Comparison of ENCODE assay signal across 13 cellular contexts in genomic region chr3:100060685-100061484, GRCh38. TPM values are rescaled to one million over a fixed set of nuclear protein-coding genes. Genes with fewer than 3 reads are reported as not detected.
DNase-seq lines count a peak whose midpoint lies in the region; ATAC-seq, FAIRE-seq and TF ChIP-seq lines count a peak whose summit lies in the region.
"Had no signal": no experiment of that assay in that cellular context is flagged by ENCODE, and none has a peak within 500 bp of the region (broad histone marks: within the 10 kb centered on the region; RNA-seq: fewer than 3 reads in every experiment).

No MANE protein-coding gene starts in this region.

- H3K18ac ChIP-seq in IMR-90 (ENCODE audit: low read depth, low read length) (peak overlapping the region; percentile 63; the same call in 1 of the 2 replicates), mesendoderm (ENCODE audit: low read length) (no peak overlapping the region)

- H4K8ac ChIP-seq in IMR-90 (ENCODE audit: low read depth in 2 of 2, low read length in 2 of 2) = peak overlapping the region in 1 of 2 experiments; percentile 24; a peak in 1 of 4 replicates
- H4K8ac ChIP-seq in mesendoderm (ENCODE audit: low read depth, low read length) = no peak overlapping the region

- no peak overlapping the region; the same call in 1 of the 2 replicates for H3K4me2 ChIP-seq in IMR-90 (ENCODE audit: low read depth, low read length)
- no peak overlapping the region for H3K4me2 ChIP-seq in mesendoderm (ENCODE audit: low read length)

- no peaks in the 10 kb centered on the region for H3K27me3 Mint-ChIP-seq in CD8-positive, alpha-beta T cell (ENCODE audit: low read depth)
- no peaks in the 10 kb centered on the region for H3K27me3 Mint-ChIP-seq in activated T-helper 1 cell treated with anti-CD3 and anti-CD28 coated beads, Interleukin-12 subunit alpha, Interleukin-12 subunit beta, Interleukin-2, Interleukin-4 antibody, amounts not matched to agents 30 ng/mL and 10 ng/mL and 1 ng/mL, durations not matched to agents 14 hours and 24 hours and 36 hours (ENCODE audit: insufficient read depth)

- H3K36me3 ChIP-seq in CD8-positive, alpha-beta T cell (ENCODE audit: insufficient read depth, low read length) = no peaks in the 10 kb centered on the region
- no peaks in the 10 kb centered on the region for H3K36me3 ChIP-seq in IMR-90 (ENCODE audit: control insufficient read depth, insufficient read depth, low read length)
- no peaks in the 10 kb centered on the region for H3K36me3 ChIP-seq in mesendoderm (ENCODE audit: control insufficient read depth, insufficient read depth, low read length)

- H3K9me1 ChIP-seq in IMR-90 (ENCODE audit: insufficient read depth, low read length) = peaks cover 3% of the 10 kb centered on the region; the same call in 1 of the 2 replicates

- H3K79me2 ChIP-seq in mesendoderm (ENCODE audit: control insufficient read depth, insufficient read depth, low read length) = no peaks in the 10 kb centered on the region

- H3K9ac ChIP-seq in IMR-90 (ENCODE audit: low read depth, low read length) (no peak overlapping the region), mesendoderm (ENCODE audit: low read length) (no peak overlapping the region)

- peak overlapping the region; percentile 67 for H3K4ac ChIP-seq in IMR-90 (ENCODE audit: low read depth, low read length)
- H3K4ac ChIP-seq in mesendoderm (ENCODE audit: low read depth, low read length) = no peak overlapping the region

- H2AK9ac ChIP-seq in IMR-90 (replicated peaks; ENCODE audit: low read depth, low read length, poor library complexity) = no peak overlapping the region

- dilution Hi-C loops in IMR-90 (cut with HindIII; ENCODE audit: low sequenced_read_pairs, unreplicated experiment) = no loop called here

- no peak overlapping the region for H3K4me3 Mint-ChIP-seq in CD8-positive, alpha-beta T cell
- H3K4me3 Mint-ChIP-seq in activated T-helper 1 cell treated with anti-CD3 and anti-CD28 coated beads, Interleukin-12 subunit alpha, Interleukin-12 subunit beta, Interleukin-2, Interleukin-4 antibody, amounts not matched to agents 30 ng/mL and 10 ng/mL and 1 ng/mL, durations not matched to agents 14 hours and 24 hours and 36 hours = no peak overlapping the region

- TF ChIP-seq RAD21 in IMR-90 (IDR thresholded peaks at IDR 0.05; ENCODE audit: low read length) = no peak

- no peak overlapping the region; the same call in 2 of the 3 replicates for H2BK15ac ChIP-seq in IMR-90 (ENCODE audit: low read depth, low read length)
- H2BK15ac ChIP-seq in mesendoderm (replicated peaks; ENCODE audit: low read depth) = no peak overlapping the region

- CTCF ChIA-PET in CD8-positive, alpha-beta T cell (lab: Charles Lee) = interaction anchor here (5.0 kb wide), 1 partner anchor 8 kb away, joined by 26 read pairs; no protein-coding TSS in a partner anchor
- CTCF ChIA-PET in IMR-90 (lab: Yijun Ruan, JAX) = no interaction called here
- CTCF ChIA-PET in HEK293T (lab: Yijun Ruan, JAX) = interaction anchor here (0.6 kb wide), 1 partner anchor 228 kb away, joined by 3 read pairs; no protein-coding TSS in a partner anchor

- no peak for DNase-seq in CD8-positive, alpha-beta T cell
- DNase-seq in GM19239 (ENCODE audit: insufficient read length, low spot score) (no peak), IMR-90 (no peak), mesendoderm (no peak), HEK293T (ENCODE audit: extremely low spot score) (no peak), dedifferentiated amniotic fluid mesenchymal stem cell (ENCODE audit: extremely low spot score) (no peak), cerebellar cortex (ENCODE audit: low spot score) (no peak)
- DNase-seq in activated T-helper 1 cell treated with anti-CD3 and anti-CD28 coated beads, Interleukin-12 subunit alpha, Interleukin-12 subunit beta, Interleukin-2, Interleukin-4 antibody, amounts not matched to agents 30 ng/mL and 10 ng/mL and 1 ng/mL, durations not matched to agents 14 hours and 24 hours and 36 hours (ENCODE audit: low spot score) = no peak
- DNase-seq: activated effector memory CD4-positive, alpha-beta T cell treated with Interleukin-2 at 50 U/mL for 16 hours; C1 segment of cervical spinal cord; NCI-H446 treated with DMSO at 0.1 percent for 48 hours; SHP77; substantia nigra had no signal

- peak overlapping the region; percentile 14 for H3K27ac Mint-ChIP-seq in CD8-positive, alpha-beta T cell
- peak overlapping the region; percentile 35 for H3K27ac Mint-ChIP-seq in activated T-helper 1 cell treated with anti-CD3 and anti-CD28 coated beads, Interleukin-12 subunit alpha, Interleukin-12 subunit beta, Interleukin-2, Interleukin-4 antibody, amounts not matched to agents 30 ng/mL and 10 ng/mL and 1 ng/mL, durations not matched to agents 14 hours and 24 hours and 36 hours

- H3K23ac ChIP-seq in IMR-90 (ENCODE audit: low read depth, low read length) (no peak overlapping the region), mesendoderm (ENCODE audit: low read length) (no peak overlapping the region)

- no peaks in the 10 kb centered on the region for H3K9me3 Mint-ChIP-seq in CD8-positive, alpha-beta T cell
- no peaks in the 10 kb centered on the region for H3K9me3 Mint-ChIP-seq in activated T-helper 1 cell treated with anti-CD3 and anti-CD28 coated beads, Interleukin-12 subunit alpha, Interleukin-12 subunit beta, Interleukin-2, Interleukin-4 antibody, amounts not matched to agents 30 ng/mL and 10 ng/mL and 1 ng/mL, durations not matched to agents 14 hours and 24 hours and 36 hours

- H3K14ac ChIP-seq in IMR-90 (replicated peaks; ENCODE audit: low read depth, low read length) = no peak overlapping the region; the same call in 1 of the 2 replicates

- no peak overlapping the region for H3K27ac ChIP-seq in CD8-positive, alpha-beta T cell (ENCODE audit: low read depth, low read length)
- H3K27ac ChIP-seq in IMR-90 (ENCODE audit: insufficient read depth, low read length) (no peak overlapping the region), mesendoderm (ENCODE audit: low read depth, low read length) (no peak overlapping the region)

- peaks cover 4% of the 10 kb centered on the region for H3K4me1 Mint-ChIP-seq in CD8-positive, alpha-beta T cell (ENCODE audit: low read depth)
- peaks cover 6% of the 10 kb centered on the region for H3K4me1 Mint-ChIP-seq in activated T-helper 1 cell treated with anti-CD3 and anti-CD28 coated beads, Interleukin-12 subunit alpha, Interleukin-12 subunit beta, Interleukin-2, Interleukin-4 antibody, amounts not matched to agents 30 ng/mL and 10 ng/mL and 1 ng/mL, durations not matched to agents 14 hours and 24 hours and 36 hours (ENCODE audit: low read depth)

- TF ChIP-seq POLR2A in IMR-90 (IDR thresholded peaks at IDR 0.05; ENCODE audit: low read depth, low read length) = no peak

- H4K91ac ChIP-seq in IMR-90 (ENCODE audit: insufficient read depth, low read depth, low read length) = peak overlapping the region; percentile 14; the same call in 1 of the 2 replicates

- H2BK120ac ChIP-seq in IMR-90 (ENCODE audit: low read depth, low read length) (no peak overlapping the region; the same call in 1 of the 2 replicates), mesendoderm (ENCODE audit: low read depth, low read length) (no peak overlapping the region)

- intact Hi-C loops in CD8-positive, alpha-beta T cell (cut with DNase I, micrococcal nuclease) = loop anchor here in 1 of 2 experiments (10.0 kb wide), 1 partner anchor 226 kb away; no protein-coding TSS in a partner anchor
- intact Hi-C loops in IMR-90 (cut with micrococcal nuclease) = no loop called here
- intact Hi-C loops in activated T-helper 1 cell treated with anti-CD3 and anti-CD28 coated beads, Interleukin-12 subunit alpha, Interleukin-12 subunit beta, Interleukin-2, Interleukin-4 antibody, amounts not matched to agents 30 ng/mL and 10 ng/mL and 1 ng/mL, durations not matched to agents 14 hours and 24 hours and 36 hours (cut with micrococcal nuclease) = no loop called here

- no peaks in the 10 kb centered on the region for H3K27me3 ChIP-seq in CD8-positive, alpha-beta T cell (ENCODE audit: insufficient read depth, low read length)
- no peaks in the 10 kb centered on the region for H3K27me3 ChIP-seq in IMR-90 (ENCODE audit: control insufficient read depth, insufficient read depth, low read length)
- H3K27me3 ChIP-seq in mesendoderm (ENCODE audit: insufficient read depth, low read length, poor library complexity) = no peaks in the 10 kb centered on the region

- ATAC-seq in CD8-positive, alpha-beta T cell = no peak
- ATAC-seq in IMR-90 (ENCODE audit: low read depth) = no peak

- H2AK5ac ChIP-seq in IMR-90 (ENCODE audit: low read depth, low read length) = peak overlapping the region; percentile 70; the same call in 1 of the 2 replicates
- no peak overlapping the region for H2AK5ac ChIP-seq in mesendoderm (ENCODE audit: low read length)

- H3K4me3 ChIP-seq in CD8-positive, alpha-beta T cell (ENCODE audit: low read depth, low read length) = no peak overlapping the region
- H3K4me3 ChIP-seq in IMR-90 (ENCODE audit: insufficient read depth, low read depth, low read length) = no peak overlapping the region
- H3K4me3 ChIP-seq in mesendoderm (ENCODE audit: low read length) = no peak overlapping the region

- no peak overlapping the region for H3K56ac ChIP-seq in IMR-90 (ENCODE audit: extremely low read depth, insufficient read depth, low read length)
- no peak overlapping the region for H3K56ac ChIP-seq in mesendoderm (ENCODE audit: low read length)

- H3K36me3 Mint-ChIP-seq in CD8-positive, alpha-beta T cell = no peaks in the 10 kb centered on the region
- no peaks in the 10 kb centered on the region for H3K36me3 Mint-ChIP-seq in activated T-helper 1 cell treated with anti-CD3 and anti-CD28 coated beads, Interleukin-12 subunit alpha, Interleukin-12 subunit beta, Interleukin-2, Interleukin-4 antibody, amounts not matched to agents 30 ng/mL and 10 ng/mL and 1 ng/mL, durations not matched to agents 14 hours and 24 hours and 36 hours (ENCODE audit: low read depth)

- WGBS in IMR-90 (ENCODE audit: extremely low coverage in 2 of 2, insufficient read length in 1 of 2), 2 experiments = no CpG with 5 or more reads among the region's 7 CpGs
- WGBS in mesendoderm (ENCODE audit: extremely low coverage, insufficient coverage, low lambda C conversion rate) = no CpG with 5 or more reads among the region's 7 CpGs

- H4K5ac ChIP-seq in IMR-90 (ENCODE audit: low read depth, low read length) (peak overlapping the region; percentile 44), mesendoderm (ENCODE audit: low read length) (no peak overlapping the region)

- POLR2A ChIA-PET in CD8-positive, alpha-beta T cell (lab: Charles Lee) = no interaction called here
- POLR2A ChIA-PET in IMR-90 (lab: Charles Lee; ENCODE audit: unreplicated experiment) = no interaction called here
- POLR2A ChIA-PET in HEK293T (lab: Yijun Ruan, JAX) = interaction anchor here (0.6 kb wide), 1 partner anchor 424 kb away, joined by 3 read pairs; no protein-coding TSS in a partner anchor

- peak overlapping the region; percentile 18 for H2BK20ac ChIP-seq in IMR-90 (ENCODE audit: low read depth, low read length)

- peaks cover 6% of the 10 kb centered on the region for H3K4me1 ChIP-seq in CD8-positive, alpha-beta T cell (ENCODE audit: insufficient read depth, low read length)
- H3K4me1 ChIP-seq in IMR-90 (ENCODE audit: control insufficient read depth, insufficient read depth, low read length) (peaks cover 15% of the 10 kb centered on the region), mesendoderm (ENCODE audit: control insufficient read depth, low read depth, low read length) (no peaks in the 10 kb centered on the region)

- FAIRE-seq in GM19239 (lab: Jason Lieb, UNC) = peak; percentile 23

- H2AFZ ChIP-seq in IMR-90 (replicated peaks; ENCODE audit: low read length, poor library complexity) = no peak overlapping the region

- H2BK5ac ChIP-seq in IMR-90 (ENCODE audit: low read depth, low read length, poor library complexity, severe bottlenecking) (no peak overlapping the region), mesendoderm (ENCODE audit: low read length) (no peak overlapping the region)

- in situ Hi-C loops in IMR-90 (cut with MboI; ENCODE audit: low sequenced_read_pairs) = loop anchor here (10.0 to 25.0 kb wide), 3 partner anchors 99 to 199 kb away; no protein-coding TSS in a partner anchor

- H3K9me3 ChIP-seq in CD8-positive, alpha-beta T cell (ENCODE audit: low read length) = no peaks in the 10 kb centered on the region
- no peaks in the 10 kb centered on the region for H3K9me3 ChIP-seq in IMR-90 (ENCODE audit: control insufficient read depth, insufficient read depth, low read length)

- no TSS peak for BruUV-seq in IMR-90 (replicated peaks; lab: Mats Ljungman, UMichigan)

- H4K20me1 ChIP-seq in IMR-90 (ENCODE audit: insufficient read depth, low read length) = no peaks in the 10 kb centered on the region

- TF ChIP-seq CTCF in CD8-positive, alpha-beta T cell (IDR thresholded peaks at IDR 0.05) = no peak
- no peak for TF ChIP-seq CTCF in IMR-90 (conservative IDR thresholded peaks at IDR 0.05; ENCODE audit: low read depth, low read length)

- H3K79me1 ChIP-seq in IMR-90 (ENCODE audit: low read depth in 1 of 2, low read length in 2 of 2) = peaks cover 0 to 14% of the 10 kb centered on the region in 2 experiments; a peak in 2 of 4 replicates
- no peaks in the 10 kb centered on the region for H3K79me1 ChIP-seq in mesendoderm (ENCODE audit: low read length)

RNA-seq across cellular contexts. Expression of gene FILIP1L, which starts 53.4 kb away (rescaled TPM):
- under 1 TPM; 0.11 to 0.14 TPM for total RNA-seq in CD8-positive, alpha-beta T cell
- 19.9 and 21.1 TPM in 2 replicates for total RNA-seq in IMR-90 (2012; rRNA removed)
- 11.5 and 14.7 TPM in 2 replicates for polyA plus RNA-seq in IMR-90 (2012; rRNA removed)
- 2.5 and 4.3 TPM in 2 replicates for polyA plus RNA-seq in IMR-90 (2012; cell fraction: cytosol; rRNA removed)
- 1.4 and 10.5 TPM in 2 replicates for polyA plus RNA-seq in IMR-90 (2012; cell fraction: nucleus; rRNA removed; ENCODE audit: low replicate concordance)
- total RNA-seq in activated T-helper 1 cell treated with anti-CD3 and anti-CD28 coated beads, Interleukin-12 subunit alpha, Interleukin-12 subunit beta, Interleukin-2, Interleukin-4 antibody, amounts not matched to agents 30 ng/mL and 10 ng/mL and 1 ng/mL, durations not matched to agents 14 hours and 24 hours and 36 hours = 2.0 and 2.9 TPM in 2 replicates
- polyA plus RNA-seq in mesendoderm (2013, experiment 1 of 2) = 1.7 TPM
- 1.5 TPM for polyA plus RNA-seq in mesendoderm (2013, experiment 2 of 2)
